ENCODE assay signal across 23 cellular contexts in genomic region chr6:31758281-31758680, GRCh38. TPM values are rescaled to one million over a fixed set of nuclear protein-coding genes. Genes with fewer than 3 reads are reported as not detected.
"Had no signal": no experiment of that assay in that cellular context is flagged by ENCODE, and none has a peak within 500 bp of the region (broad histone marks: within the 10 kb centered on the region; RNA-seq: fewer than 3 reads in every experiment).

No MANE protein-coding gene starts in this region.

- H3K27me3 ChIP-seq: MG63, SJSA1 had no signal

- DNase-seq: Karpas-422, KG1, MG63, NCI-H1092, NCI-H1105 treated with DMSO at 0.1 percent for 48 hours, NCI-H1417 treated with DMSO at 0.1 percent for 48 hours, NCI-H146, NCI-H1694 treated with DMSO at 0.1 percent for 48 hours, NCI-H1930, NCI-H2081, NCI-H2107, NCI-H226, NCI-H446, NCI-H510A, NCI-H524 treated with DMSO at 0.1 percent for 48 hours, NCI-H69, NCI-H774, Right ventricle myocardium superior, RPMI8226, SIG-M5 had no signal

- H3K27ac ChIP-seq: HL-60, SJSA1, SK-N-MC had no signal

- H3K9me3 ChIP-seq: MG63, SJSA1 had no signal

- H3K36me3 ChIP-seq: MG63 had no signal

- H3K4me3 ChIP-seq: MG63, SJSA1, SK-N-MC had no signal

RNA-seq across cellular contexts. Expression of gene VWA7, which starts 18.8 kb away (rescaled TPM):
- total RNA-seq: SJSA1 had no signal
